ENCODE assay signal across 17 cellular contexts in genomic region chr17:46730026-46730425, GRCh38.
DNase-seq lines count a peak whose midpoint lies in the region; ATAC-seq, FAIRE-seq and TF ChIP-seq lines count a peak whose summit lies in the region.
"Had no signal": no experiment of that assay in that cellular context is flagged by ENCODE, and none has a peak within 500 bp of the region (broad histone marks: within the 10 kb centered on the region; RNA-seq: fewer than 3 reads in every experiment).

No MANE protein-coding gene starts in this region.

- POLR2A ChIA-PET in A549 (lab: Yijun Ruan, JAX) = no interaction called here

- peaks cover 3% of the 10 kb centered on the region; the same call in 1 of the 2 replicates for H3K36me3 ChIP-seq in RWPE2 (ENCODE audit: low read depth)
- peaks cover 0 to 7% of the 10 kb centered on the region in 2 donors for H3K36me3 ChIP-seq in small intestine (ENCODE audit: control insufficient read depth in 2 of 2, insufficient read depth in 2 of 2, low read length in 2 of 2)
- H3K36me3 ChIP-seq: HAP-1 had no signal

- TF ChIP-seq EP300 in A549 (IDR thresholded peaks at IDR 0.05) = no peak

- no peak for TF ChIP-seq RAD21 in A549 (conservative IDR thresholded peaks at IDR 0.05 in 1 of 2, IDR thresholded peaks at IDR 0.05 in 1 of 2)

- H3K27ac ChIP-seq in A549 = no peak overlapping the region
- H3K27ac ChIP-seq in RWPE2 (ENCODE audit: poor library complexity, severe bottlenecking) = peak overlapping the region; percentile 47
- no peak overlapping the region for H3K27ac ChIP-seq in small intestine (ENCODE audit: low read depth in 1 of 2, low read length in 1 of 2)
- H3K27ac ChIP-seq: BLaER1 had no signal

- H3K27me3 ChIP-seq in RWPE2 (ENCODE audit: insufficient read depth, poor library complexity, severe bottlenecking) = no peaks in the 10 kb centered on the region
- H3K27me3 ChIP-seq in small intestine (ENCODE audit: control insufficient read depth in 2 of 2, insufficient read depth in 2 of 2, low read length in 2 of 2) = no peaks in the 10 kb centered on the region
- H3K27me3 ChIP-seq: BLaER1 had no signal

- WGBS in A549 (ENCODE audit: missing lambda C conversion rate) = 89% methylated on average over 2 of the region's 2 CpGs
- WGBS in small intestine, 3 donors = 90 to 95% (median 91%) methylated on average over 2 of the region's 2 CpGs

- no peak for TF ChIP-seq CTCF in A549 (IDR thresholded peaks at IDR 0.05)
- TF ChIP-seq CTCF in RWPE2 (IDR thresholded peaks at IDR 0.05; ENCODE audit: poor library complexity, severe bottlenecking) = no peak

- H3K4me3 ChIP-seq in A549 (no peak overlapping the region), RWPE2 (ENCODE audit: severe bottlenecking) (no peak overlapping the region), small intestine (ENCODE audit: low read depth in 1 of 2, low read length in 2 of 2) (no peak overlapping the region)
- H3K4me3 ChIP-seq: BLaER1, HAP-1 had no signal

- CTCF ChIA-PET in A549 (lab: Yijun Ruan, JAX) = interaction anchor here (1.4 kb wide), 1 partner anchor 106 kb away, joined by 3 read pairs; no protein-coding TSS in a partner anchor

- H3K4me2 ChIP-seq in A549 = no peak overlapping the region
- H3K4me2 ChIP-seq: BLaER1 had no signal

- no peaks in the 10 kb centered on the region for H3K9me3 ChIP-seq in A549
- no peaks in the 10 kb centered on the region for H3K9me3 ChIP-seq in RWPE2 (ENCODE audit: severe bottlenecking)
- H3K9me3 ChIP-seq in small intestine (ENCODE audit: control insufficient read depth, low read depth) = no peaks in the 10 kb centered on the region
- H3K9me3 ChIP-seq: BLaER1, Caco-2, HAP-1 had no signal

- DNase-seq in A549 (ENCODE audit: low read depth in 1 of 2, low spot score in 1 of 2) (no peak), RWPE2 (ENCODE audit: low spot score) (no peak), small intestine (no peak), SHP77 (lab: John Stamatoyannopoulos, UW) (no peak), AG20443 (ENCODE audit: low spot score) (no peak)
- no peak for DNase-seq in effector CD4-positive, alpha-beta T cell
- DNase-seq: AML-193; Caco-2; CD8-positive, alpha-beta memory T cell; DND-41; GF-D8 had no signal

- H3K4me1 ChIP-seq in A549 (peaks cover 33% of the 10 kb centered on the region; the same call in 2 of the 3 replicates), RWPE2 (ENCODE audit: insufficient read depth, poor library complexity, severe bottlenecking) (peaks cover 50% of the 10 kb centered on the region), small intestine (ENCODE audit: control insufficient read depth in 2 of 2, insufficient read depth in 1 of 2, low read depth in 1 of 2, low read length in 1 of 2) (no peaks in the 10 kb centered on the region)
- H3K4me1 ChIP-seq: BLaER1 had no signal

- FAIRE-seq in A549 (lab: Jason Lieb, UNC) (no peak), islet of Langerhans (lab: Jason Lieb, UNC) (peak; percentile 56), small intestine (lab: Jason Lieb, UNC) (peak; percentile 62)
- FAIRE-seq: GM19239, H1, HTR-8/SVneo had no signal

- no peak for ATAC-seq in A549
- no peak for ATAC-seq in RWPE2 (ENCODE audit: low read depth)

- TF ChIP-seq POLR2A in A549 (IDR thresholded peaks at IDR 0.05; ENCODE audit: low read length) = no peak

TF ChIP-seq in A549, 52 proteins besides CTCF, POLR2A, EP300 and RAD21:
- TF ChIP-seq MAFK (IDR thresholded peaks at IDR 0.05; ENCODE audit: partially characterized antibody) (peak; percentile 80), RCOR1 (IDR thresholded peaks at IDR 0.05; ENCODE audit: low read depth, low read length) (no peak), HOXA7 (CRISPR knock-in tag; IDR thresholded peaks at IDR 0.05) (no peak)
